9 cellular contexts compared by ENCODE assay signal in the genomic region with DNA sequence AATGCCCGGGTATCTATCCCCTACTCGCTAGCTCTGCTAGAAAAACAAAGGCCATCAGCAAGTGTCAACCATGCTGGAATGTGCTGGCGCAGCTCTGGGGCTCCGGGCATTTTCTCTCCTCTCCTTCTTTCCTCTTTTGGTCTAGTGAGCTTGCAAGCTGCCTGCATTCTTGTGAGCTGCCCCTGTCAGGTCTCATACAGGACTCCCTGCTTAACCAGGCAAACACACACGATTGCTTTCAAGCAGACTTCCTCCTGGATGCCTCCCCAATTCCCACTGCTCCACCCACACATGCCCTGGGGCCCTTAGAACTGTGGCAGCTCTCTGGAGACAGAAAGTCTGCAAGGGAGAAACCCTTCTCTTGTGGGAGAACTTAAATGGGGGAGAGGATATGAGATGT. TPM values are rescaled to one million over a fixed set of nuclear protein-coding genes. Genes with fewer than 3 reads are reported as not detected.
A peak's percentile ranks its signal among the peaks of the same experiment; 100 is the strongest.
DNase-seq lines count a peak whose midpoint lies in the region; ATAC-seq and TF ChIP-seq lines count a peak whose summit lies in the region.
"Had no signal": no experiment of that assay in that cellular context is flagged by ENCODE, and none has a peak within 500 bp of the region (broad histone marks: within the 10 kb centered on the region; RNA-seq: fewer than 3 reads in every experiment).

No MANE protein-coding gene starts in this region.

- CTCF ChIA-PET in SK-N-SH (lab: Yijun Ruan, JAX) = interaction anchor here (1.1 to 1.2 kb wide), 2 partner anchors 14 to 18 kb away, joined by 3 read pairs; no protein-coding TSS in a partner anchor
- CTCF ChIA-PET in CD8-positive, alpha-beta memory T cell (lab: Charles Lee) = interaction anchor here (1.3 kb wide), 1 partner anchor 9 kb away, joined by 3 read pairs; no protein-coding TSS in a partner anchor
- CTCF ChIA-PET in CD8-positive, alpha-beta T cell (lab: Charles Lee) = interaction anchor here (1.7 kb wide), 1 partner anchor 11 kb away, joined by 4 read pairs; no protein-coding TSS in a partner anchor

- WGBS in SK-N-SH (ENCODE audit: low lambda C conversion rate) = 48% methylated on average over 5 of the region's 5 CpGs

- no peaks in the 10 kb centered on the region for H3K79me2 ChIP-seq in SK-N-SH (ENCODE audit: insufficient read depth)

- H3K36me3 ChIP-seq in SK-N-SH (replicated peaks in 1 of 2; ENCODE audit: control insufficient read depth in 1 of 2, insufficient read depth in 2 of 2, low read length in 1 of 2) = no peaks in the 10 kb centered on the region
- H3K36me3 ChIP-seq in CD8-positive, alpha-beta memory T cell (ENCODE audit: insufficient read depth, low read length) = no peaks in the 10 kb centered on the region
- no peaks in the 10 kb centered on the region for H3K36me3 ChIP-seq in CD8-positive, alpha-beta T cell (ENCODE audit: insufficient read depth, low read length)

- H3K4me3 Mint-ChIP-seq in CD8-positive, alpha-beta memory T cell = no peak overlapping the region
- H3K4me3 Mint-ChIP-seq in CD8-positive, alpha-beta T cell = no peak overlapping the region

- H3K4me1 ChIP-seq in SK-N-SH (ENCODE audit: control insufficient read depth in 1 of 2, insufficient read depth in 2 of 2, low read depth in 1 of 2, low read length in 1 of 2) = peaks cover 0 to 4% of the 10 kb centered on the region in 2 experiments; a peak in 2 of 4 replicates
- H3K4me1 ChIP-seq in CD8-positive, alpha-beta memory T cell (ENCODE audit: insufficient read depth, low read length) = no peaks in the 10 kb centered on the region
- H3K4me1 ChIP-seq in CD8-positive, alpha-beta T cell (ENCODE audit: insufficient read depth, low read length) = no peaks in the 10 kb centered on the region

- peaks cover 0 to 3% of the 10 kb centered on the region in 2 donors for H3K27me3 Mint-ChIP-seq in CD8-positive, alpha-beta memory T cell
- no peaks in the 10 kb centered on the region for H3K27me3 Mint-ChIP-seq in CD8-positive, alpha-beta T cell (ENCODE audit: low read depth)

- DNase-seq in H4 (ENCODE audit: low spot score) = peak; percentile 38
- DNase-seq in SK-N-SH = peak; percentile 32
- DNase-seq in foreskin fibroblast = peak; percentile 18 to 67
- DNase-seq in retinal pigment epithelial cell (ENCODE audit: low read depth) = peak; percentile 89
- no peak for DNase-seq in stimulated activated naive CD4-positive, alpha-beta T cell (lab: John Stamatoyannopoulos, UW)
- DNase-seq in CD8-positive, alpha-beta memory T cell = no peak
- no peak for DNase-seq in CD8-positive, alpha-beta T cell
- DNase-seq in NOMO-1 (lab: John Stamatoyannopoulos, UW; ENCODE audit: unreplicated experiment in 2 of 2) = no peak
- DNase-seq: NCI-H748 treated with DMSO at 0.1 percent for 48 hours had no signal

- H3K9me3 Mint-ChIP-seq in CD8-positive, alpha-beta memory T cell = no peaks in the 10 kb centered on the region
- no peaks in the 10 kb centered on the region for H3K9me3 Mint-ChIP-seq in CD8-positive, alpha-beta T cell

- H3K4me1 Mint-ChIP-seq in CD8-positive, alpha-beta memory T cell = no peaks in the 10 kb centered on the region
- no peaks in the 10 kb centered on the region for H3K4me1 Mint-ChIP-seq in CD8-positive, alpha-beta T cell (ENCODE audit: low read depth)

- TF ChIP-seq CTCF in SK-N-SH (IDR thresholded peaks at IDR 0.05) = no peak
- TF ChIP-seq CTCF in foreskin fibroblast (IDR thresholded peaks at IDR 0.05; ENCODE audit: low read depth, low read length) = no peak
- no peak for TF ChIP-seq CTCF in retinal pigment epithelial cell (conservative IDR thresholded peaks at IDR 0.05; ENCODE audit: low read depth, low read length)
- no peak for TF ChIP-seq CTCF in CD8-positive, alpha-beta T cell (IDR thresholded peaks at IDR 0.05)

- peaks cover 3% of the 10 kb centered on the region; the same call in 1 of the 2 replicates for H3K27me3 ChIP-seq in SK-N-SH (ENCODE audit: insufficient read depth)
- H3K27me3 ChIP-seq in CD8-positive, alpha-beta memory T cell (ENCODE audit: insufficient read depth, low read length, poor library complexity, severe bottlenecking) = no peaks in the 10 kb centered on the region
- no peaks in the 10 kb centered on the region for H3K27me3 ChIP-seq in CD8-positive, alpha-beta T cell (ENCODE audit: insufficient read depth, low read length)

- TF ChIP-seq RAD21 in SK-N-SH (IDR thresholded peaks at IDR 0.05; ENCODE audit: low read length) = no peak

- H3K27ac Mint-ChIP-seq in CD8-positive, alpha-beta memory T cell = no peak overlapping the region
- no peak overlapping the region for H3K27ac Mint-ChIP-seq in CD8-positive, alpha-beta T cell

- H3K9me3 ChIP-seq in SK-N-SH = no peaks in the 10 kb centered on the region
- H3K9me3 ChIP-seq in CD8-positive, alpha-beta memory T cell (ENCODE audit: low read length) = no peaks in the 10 kb centered on the region
- H3K9me3 ChIP-seq in CD8-positive, alpha-beta T cell (ENCODE audit: low read length) = no peaks in the 10 kb centered on the region

- H3K9me2 ChIP-seq in SK-N-SH = no peaks in the 10 kb centered on the region

- no peak overlapping the region for H3K9ac ChIP-seq in SK-N-SH

- H4K20me1 ChIP-seq in SK-N-SH (ENCODE audit: insufficient read depth) = no peaks in the 10 kb centered on the region

- TF ChIP-seq EP300 in SK-N-SH (IDR thresholded peaks at IDR 0.05; ENCODE audit: borderline replicate concordance in 1 of 2, low read depth in 1 of 2, low read length in 1 of 2) = no peak

- peak overlapping the region in 1 of 2 experiments; percentile 2; a peak in 1 of 4 replicates for H3K27ac ChIP-seq in SK-N-SH (ENCODE audit: low read depth in 2 of 2, low read length in 1 of 2)
- no peak overlapping the region for H3K27ac ChIP-seq in CD8-positive, alpha-beta memory T cell (ENCODE audit: low read depth, low read length)
- H3K27ac ChIP-seq in CD8-positive, alpha-beta T cell (ENCODE audit: low read depth, low read length) = no peak overlapping the region

- H3K4me3 ChIP-seq in SK-N-SH (ENCODE audit: low read depth in 2 of 2, low read length in 1 of 2) (no peak overlapping the region), foreskin fibroblast (ENCODE audit: low read depth in 1 of 2, low read length in 2 of 2) (no peak overlapping the region), retinal pigment epithelial cell (ENCODE audit: low read length) (no peak overlapping the region)
- no peak overlapping the region for H3K4me3 ChIP-seq in CD8-positive, alpha-beta memory T cell (ENCODE audit: low read length)
- no peak overlapping the region for H3K4me3 ChIP-seq in CD8-positive, alpha-beta T cell (ENCODE audit: low read depth, low read length)

- no peaks in the 10 kb centered on the region for H3K36me3 Mint-ChIP-seq in CD8-positive, alpha-beta memory T cell
- H3K36me3 Mint-ChIP-seq in CD8-positive, alpha-beta T cell = no peaks in the 10 kb centered on the region

- POLR2A ChIA-PET in SK-N-SH (lab: Yijun Ruan, JAX) = interaction anchor here (0.8 kb wide), 1 partner anchor 35 kb away, joined by 3 read pairs; a partner anchor contains a TSS
- POLR2A ChIA-PET in CD8-positive, alpha-beta memory T cell (lab: Charles Lee) = no interaction called here
- POLR2A ChIA-PET in CD8-positive, alpha-beta T cell (lab: Charles Lee) = no interaction called here

- no peak for ATAC-seq in CD8-positive, alpha-beta T cell

- H3K4me2 ChIP-seq in SK-N-SH = no peak overlapping the region

- H2AFZ ChIP-seq in SK-N-SH (ENCODE audit: low read depth) = 0 out of 2 replicates have a peak overlapping the region, but pooled peaks have one; percentile 20

- intact Hi-C loops in CD8-positive, alpha-beta T cell (cut with DNase I, micrococcal nuclease) = no loop called here

- no peaks in the 10 kb centered on the region for H3F3A ChIP-seq in SK-N-SH (replicated peaks; ENCODE audit: insufficient read depth)

TF ChIP-seq in SK-N-SH, 30 proteins besides CTCF, POLR2A, EP300 and RAD21 (continues in another document):
- TF ChIP-seq RFX5 (IDR thresholded peaks at IDR 0.05; ENCODE audit: low read length) (no peak), NRF1 (IDR thresholded peaks at IDR 0.05; ENCODE audit: low read depth, low read length) (no peak), TAF1 (IDR thresholded peaks at IDR 0.05; ENCODE audit: borderline replicate concordance, low read depth, low read length) (no peak), RXRA (IDR thresholded peaks at IDR 0.05; ENCODE audit: borderline replicate concordance, low read depth) (no peak), YY1 (IDR thresholded peaks at IDR 0.05; ENCODE audit: low read depth) (no peak), FOSL2 (IDR thresholded peaks at IDR 0.05; ENCODE audit: borderline replicate concordance, low read depth) (no peak), CHD2 (IDR thresholded peaks at IDR 0.05; ENCODE audit: low read length, partially characterized antibody) (no peak)
- TF ChIP-seq, protein P1, sequence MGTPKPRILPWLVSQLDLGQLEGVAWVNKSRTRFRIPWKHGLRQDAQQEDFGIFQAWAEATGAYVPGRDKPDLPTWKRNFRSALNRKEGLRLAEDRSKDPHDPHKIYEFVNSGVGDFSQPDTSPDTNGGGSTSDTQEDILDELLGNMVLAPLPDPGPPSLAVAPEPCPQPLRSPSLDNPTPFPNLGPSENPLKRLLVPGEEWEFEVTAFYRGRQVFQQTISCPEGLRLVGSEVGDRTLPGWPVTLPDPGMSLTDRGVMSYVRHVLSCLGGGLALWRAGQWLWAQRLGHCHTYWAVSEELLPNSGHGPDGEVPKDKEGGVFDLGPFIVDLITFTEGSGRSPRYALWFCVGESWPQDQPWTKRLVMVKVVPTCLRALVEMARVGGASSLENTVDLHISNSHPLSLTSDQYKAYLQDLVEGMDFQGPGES (IDR thresholded peaks at IDR 0.05; ENCODE audit: low read depth, low read length) = no peak
- TF ChIP-seq, protein P2, sequence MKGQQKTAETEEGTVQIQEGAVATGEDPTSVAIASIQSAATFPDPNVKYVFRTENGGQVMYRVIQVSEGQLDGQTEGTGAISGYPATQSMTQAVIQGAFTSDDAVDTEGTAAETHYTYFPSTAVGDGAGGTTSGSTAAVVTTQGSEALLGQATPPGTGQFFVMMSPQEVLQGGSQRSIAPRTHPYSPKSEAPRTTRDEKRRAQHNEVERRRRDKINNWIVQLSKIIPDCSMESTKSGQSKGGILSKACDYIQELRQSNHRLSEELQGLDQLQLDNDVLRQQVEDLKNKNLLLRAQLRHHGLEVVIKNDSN (IDR thresholded peaks at IDR 0.05; ENCODE audit: borderline replicate concordance, low read depth) = no peak

RNA-seq across cellular contexts. Expression of a gene that starts 35.7 kb away (rescaled TPM):
- total RNA-seq in H4 (2014; rRNA removed; shearing (Covaris generic)) = 11.5 and 14.7 TPM in 2 replicates
- polyA plus RNA-seq in SK-N-SH (2012; rRNA removed) = 5.4 and 7.6 TPM in 2 replicates
- polyA plus RNA-seq in SK-N-SH (2012; cell fraction: cytosol; rRNA removed) = 8.6 and 9.9 TPM in 2 replicates
- polyA plus RNA-seq in SK-N-SH (2012; cell fraction: nucleus; rRNA removed) = 4.4 and 10.0 TPM in 2 replicates
- 10 to 100 TPM; 25.1 to 25.2 TPM for total RNA-seq in CD8-positive, alpha-beta memory T cell
- polyA plus RNA-seq in CD8-positive, alpha-beta memory T cell = 15.3 TPM
- total RNA-seq in CD8-positive, alpha-beta T cell = 100 to 1,000 TPM; 106 to 107 TPM

RNA-seq across cellular contexts. Expression of a gene that starts 53.4 kb away (rescaled TPM):
- 34.4 and 41.4 TPM in 2 replicates for total RNA-seq in H4 (2014; rRNA removed; shearing (Covaris generic))
- 20.6 and 31.4 TPM in 2 replicates for polyA plus RNA-seq in SK-N-SH (2012; rRNA removed)
- polyA plus RNA-seq in SK-N-SH (2012; cell fraction: cytosol; rRNA removed) = 26.9 and 28.5 TPM in 2 replicates
- 10.9 and 20.1 TPM in 2 replicates for polyA plus RNA-seq in SK-N-SH (2012; cell fraction: nucleus; rRNA removed)
- 10 to 100 TPM; 26.4 to 27.8 TPM for total RNA-seq in CD8-positive, alpha-beta memory T cell
- polyA plus RNA-seq in CD8-positive, alpha-beta memory T cell = 88.5 TPM
- 10 to 100 TPM; 22.1 to 23.2 TPM for total RNA-seq in CD8-positive, alpha-beta T cell

Comparison
In these comparisons a context has a peak if more than half of its experiments do, and no peak if none do; other contexts are left out.
1. DNase-seq: peak in H4 (single experiment), SK-N-SH (single experiment), foreskin fibroblast (2 of 2) and retinal pigment epithelial cell (single experiment); none in stimulated activated naive CD4-positive, alpha-beta T cell (0 of 6), CD8-positive, alpha-beta memory T cell (0 of 5), CD8-positive, alpha-beta T cell (0 of 7) and NOMO-1 (0 of 2).